ENCODE assay signal across 17 cellular contexts in genomic region chr6:102387351-102388033, GRCh38.
"Had no signal": no experiment of that assay in that cellular context is flagged by ENCODE, and none has a peak within 500 bp of the region (broad histone marks: within the 10 kb centered on the region; RNA-seq: fewer than 3 reads in every experiment).

No MANE protein-coding gene starts in this region.

- H3K27me3 Mint-ChIP-seq: activated naive CD4-positive, alpha-beta T cell treated with anti-CD3 and anti-CD28 coated beads, Interleukin-2, amount 50 U/mL, for 24 hours; stimulated activated memory B cell treated with anti-CD40 and anti-IgM and Interleukin-4, amounts not matched to agents 10 μg/mL and 1 μg/mL and 100 μg/mL, for 72 hours had no signal

- H3K9me3 Mint-ChIP-seq: activated naive CD4-positive, alpha-beta T cell treated with anti-CD3 and anti-CD28 coated beads, Interleukin-2, amount 50 U/mL, for 24 hours; endodermal cell; stimulated activated memory B cell treated with anti-CD40 and anti-IgM and Interleukin-4, amounts not matched to agents 10 μg/mL and 1 μg/mL and 100 μg/mL, for 72 hours had no signal

- H3K36me3 Mint-ChIP-seq: activated naive CD4-positive, alpha-beta T cell treated with anti-CD3 and anti-CD28 coated beads, Interleukin-2, amount 50 U/mL, for 24 hours; natural killer cell; stimulated activated memory B cell treated with anti-CD40 and anti-IgM and Interleukin-4, amounts not matched to agents 10 μg/mL and 1 μg/mL and 100 μg/mL, for 72 hours had no signal

- H3K9ac ChIP-seq: parathyroid adenoma had no signal

- H3K9me3 ChIP-seq: neutrophil had no signal

- H3K27me3 ChIP-seq: brain microvascular endothelial cell, dorsolateral prefrontal cortex, neutrophil had no signal

- H3K4me1 Mint-ChIP-seq: activated naive CD4-positive, alpha-beta T cell treated with anti-CD3 and anti-CD28 coated beads, Interleukin-2, amount 50 U/mL, for 24 hours; endodermal cell; natural killer cell; stimulated activated memory B cell treated with anti-CD40 and anti-IgM and Interleukin-4, amounts not matched to agents 10 μg/mL and 1 μg/mL and 100 μg/mL, for 72 hours had no signal

- H3K79me2 ChIP-seq: parathyroid adenoma had no signal

- ATAC-seq: natural killer cell; stimulated activated memory B cell treated with anti-CD40 and anti-IgM and Interleukin-4, amounts not matched to agents 10 μg/mL and 1 μg/mL and 100 μg/mL, for 72 hours had no signal

- DNase-seq: activated CD4-positive, CD25-positive, alpha-beta regulatory T cell treated with anti-CD3 and anti-CD28 coated beads, Interleukin-2, amount 50 U/mL, for 72 hours; activated effector memory CD4-positive, alpha-beta T cell treated with Interleukin-2 at 50 U/mL for 16 hours; activated T-cell treated with anti-CD3 and anti-CD28 coated beads, Interleukin-2, amount 50 U/mL, for 1 hour; brain microvascular endothelial cell; dorsolateral prefrontal cortex; endodermal cell; hippocampal formation; mesendoderm; natural killer cell; retina; stimulated activated CD4-positive, alpha-beta T cell treated with anti-CD3 and anti-CD28 coated beads, Interleukin-2, amount 100 ng/mL, for 48 hours; T-helper 1 cell; T1000 had no signal

- H3K27ac ChIP-seq: brain microvascular endothelial cell, dorsolateral prefrontal cortex, neutrophil, parathyroid adenoma had no signal

- H3K4me1 ChIP-seq: parathyroid adenoma had no signal

- H2AFZ ChIP-seq: parathyroid adenoma had no signal

- H3K27ac Mint-ChIP-seq: activated naive CD4-positive, alpha-beta T cell treated with anti-CD3 and anti-CD28 coated beads, Interleukin-2, amount 50 U/mL, for 24 hours; endodermal cell; natural killer cell; stimulated activated memory B cell treated with anti-CD40 and anti-IgM and Interleukin-4, amounts not matched to agents 10 μg/mL and 1 μg/mL and 100 μg/mL, for 72 hours had no signal

- H3K4me3 Mint-ChIP-seq: activated naive CD4-positive, alpha-beta T cell treated with anti-CD3 and anti-CD28 coated beads, Interleukin-2, amount 50 U/mL, for 24 hours; endodermal cell; natural killer cell; stimulated activated memory B cell treated with anti-CD40 and anti-IgM and Interleukin-4, amounts not matched to agents 10 μg/mL and 1 μg/mL and 100 μg/mL, for 72 hours had no signal

- H3K36me3 ChIP-seq: brain microvascular endothelial cell, neutrophil had no signal

- H3K4me3 ChIP-seq: dorsolateral prefrontal cortex had no signal
